1 cellular context compared by ENCODE assay signal in the genomic region with DNA sequence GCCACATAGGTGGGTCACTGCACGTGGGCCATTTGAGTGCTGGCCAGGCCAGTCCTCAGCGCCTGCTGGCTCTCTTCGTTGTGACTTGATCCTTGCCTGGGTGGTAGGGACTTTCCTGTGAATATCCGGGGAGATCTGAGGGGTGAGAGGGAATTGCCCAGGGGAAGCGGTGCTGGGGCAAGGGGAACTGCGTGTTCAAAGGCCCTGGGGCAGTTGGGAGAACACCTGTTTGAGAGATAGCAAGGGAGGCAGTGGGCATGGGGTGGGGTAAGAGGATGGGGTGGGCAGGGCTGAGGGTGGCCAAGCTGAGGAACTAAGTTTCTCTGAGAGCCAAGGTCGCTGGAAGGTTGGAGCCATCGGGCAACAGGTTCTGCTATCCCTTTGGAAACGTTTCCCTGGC.
TF ChIP-seq lines count a peak whose summit lies in the region.

No MANE protein-coding gene starts in this region.

TF ChIP-seq in K562, 482 proteins besides CTCF, POLR2A, EP300 and RAD21:
- TF ChIP-seq, protein P1, sequence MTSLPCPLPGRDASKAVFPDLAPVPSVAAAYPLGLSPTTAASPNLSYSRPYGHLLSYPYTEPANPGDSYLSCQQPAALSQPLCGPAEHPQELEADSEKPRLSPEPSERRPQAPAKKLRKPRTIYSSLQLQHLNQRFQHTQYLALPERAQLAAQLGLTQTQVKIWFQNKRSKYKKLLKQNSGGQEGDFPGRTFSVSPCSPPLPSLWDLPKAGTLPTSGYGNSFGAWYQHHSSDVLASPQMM (CRISPR knock-in tag; IDR thresholded peaks at IDR 0.05), result no peak
- TF ChIP-seq POLR2G (IDR thresholded peaks at IDR 0.05; ENCODE audit: low read depth, low read length) (0 out of 2 replicates have a peak, but pooled peaks have one; percentile 0), CBX5 (IDR thresholded peaks at IDR 0.05; ENCODE audit: borderline replicate concordance, low read depth) (no peak), SMARCC2 (IDR thresholded peaks at IDR 0.05; ENCODE audit: low read depth) (no peak), CBFA2T2 (conservative IDR thresholded peaks at IDR 0.05) (no peak)
- TF ChIP-seq, protein P2, sequence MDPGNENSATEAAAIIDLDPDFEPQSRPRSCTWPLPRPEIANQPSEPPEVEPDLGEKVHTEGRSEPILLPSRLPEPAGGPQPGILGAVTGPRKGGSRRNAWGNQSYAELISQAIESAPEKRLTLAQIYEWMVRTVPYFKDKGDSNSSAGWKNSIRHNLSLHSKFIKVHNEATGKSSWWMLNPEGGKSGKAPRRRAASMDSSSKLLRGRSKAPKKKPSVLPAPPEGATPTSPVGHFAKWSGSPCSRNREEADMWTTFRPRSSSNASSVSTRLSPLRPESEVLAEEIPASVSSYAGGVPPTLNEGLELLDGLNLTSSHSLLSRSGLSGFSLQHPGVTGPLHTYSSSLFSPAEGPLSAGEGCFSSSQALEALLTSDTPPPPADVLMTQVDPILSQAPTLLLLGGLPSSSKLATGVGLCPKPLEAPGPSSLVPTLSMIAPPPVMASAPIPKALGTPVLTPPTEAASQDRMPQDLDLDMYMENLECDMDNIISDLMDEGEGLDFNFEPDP (CRISPR knock-in tag; IDR thresholded peaks at IDR 0.05), result no peak
